15 cellular contexts compared by ENCODE assay signal in genomic region chr17:57517519-57518342, GRCh38.
DNase-seq lines count a peak whose midpoint lies in the region; ATAC-seq and TF ChIP-seq lines count a peak whose summit lies in the region.
"Had no signal": no experiment of that assay in that cellular context is flagged by ENCODE, and none has a peak within 500 bp of the region (broad histone marks: within the 10 kb centered on the region; RNA-seq: fewer than 3 reads in every experiment).

No MANE protein-coding gene starts in this region.

- H3K4me1 Mint-ChIP-seq in activated T-helper 17 cell treated with anti-CD3 and anti-CD28 coated beads, Interleukin-2, amount 50 U/mL, for 72 hours = peaks cover 20% of the 10 kb centered on the region
- H3K4me1 Mint-ChIP-seq in mesothelial cell of epicardium = peaks cover 60% of the 10 kb centered on the region

- ATAC-seq in left ventricle myocardium superior (no peak), GM21515 (IDR thresholded peaks at IDR 0.05; ENCODE audit: unreplicated experiment) (no peak), HG02870 (IDR thresholded peaks at IDR 0.05; ENCODE audit: unreplicated experiment) (no peak)
- no peak for ATAC-seq in activated T-helper 17 cell treated with anti-CD3 and anti-CD28 coated beads, Interleukin-2, amount 50 U/mL, for 72 hours (replicated peaks)

- DNase-seq in right atrium auricular region (ENCODE audit: low spot score) (no peak), left ventricle myocardium superior (no peak), mesothelial cell of epicardium (ENCODE audit: low spot score in 2 of 2, unreplicated experiment in 2 of 2) (no peak), kidney glomerular epithelial cell (lab: John Stamatoyannopoulos, UW) (no peak)
- no peak for DNase-seq in activated CD4-positive, CD25-positive, alpha-beta regulatory T cell (lab: John Stamatoyannopoulos, UW)
- DNase-seq: activated CD4-positive, alpha-beta T cell treated with anti-CD3 and anti-CD28 coated beads, Interleukin-2, amount 50 U/mL, for 48 hours; cerebellar nuclear complex; foreskin melanocyte; GDM1; small intestine; stimulated activated naive CD4-positive, alpha-beta T cell; upper lobe of right lung had no signal

- H3K27me3 Mint-ChIP-seq in activated T-helper 17 cell treated with anti-CD3 and anti-CD28 coated beads, Interleukin-2, amount 50 U/mL, for 72 hours = no peaks in the 10 kb centered on the region
- H3K27me3 Mint-ChIP-seq in mesothelial cell of epicardium (ENCODE audit: low read depth) = no peaks in the 10 kb centered on the region

- peak overlapping the region; percentile 29 for H3K27ac Mint-ChIP-seq in activated T-helper 17 cell treated with anti-CD3 and anti-CD28 coated beads, Interleukin-2, amount 50 U/mL, for 72 hours
- H3K27ac Mint-ChIP-seq in mesothelial cell of epicardium = peak overlapping the region; percentile 66

- no peaks in the 10 kb centered on the region for H3K36me3 Mint-ChIP-seq in activated T-helper 17 cell treated with anti-CD3 and anti-CD28 coated beads, Interleukin-2, amount 50 U/mL, for 72 hours (ENCODE audit: low read depth)
- no peaks in the 10 kb centered on the region for H3K36me3 Mint-ChIP-seq in mesothelial cell of epicardium

- H3K27ac ChIP-seq in right atrium auricular region = peak overlapping the region; percentile 35 to 69
- H3K27ac ChIP-seq: upper lobe of right lung had no signal

- no peaks in the 10 kb centered on the region for H3K27me3 ChIP-seq in right atrium auricular region
- H3K27me3 ChIP-seq: upper lobe of right lung had no signal

- no peaks in the 10 kb centered on the region for H3K9me3 Mint-ChIP-seq in activated T-helper 17 cell treated with anti-CD3 and anti-CD28 coated beads, Interleukin-2, amount 50 U/mL, for 72 hours
- peaks cover 3% of the 10 kb centered on the region for H3K9me3 Mint-ChIP-seq in mesothelial cell of epicardium

- H3K4me3 ChIP-seq in right atrium auricular region = no peak overlapping the region
- H3K4me3 ChIP-seq: upper lobe of right lung had no signal

- no peaks in the 10 kb centered on the region for H3K36me3 ChIP-seq in right atrium auricular region
- H3K36me3 ChIP-seq: upper lobe of right lung had no signal

- H3K4me3 Mint-ChIP-seq in activated T-helper 17 cell treated with anti-CD3 and anti-CD28 coated beads, Interleukin-2, amount 50 U/mL, for 72 hours = no peak overlapping the region
- H3K4me3 Mint-ChIP-seq in mesothelial cell of epicardium = no peak overlapping the region

- peaks cover 0 to 44% of the 10 kb centered on the region in 2 donors for H3K4me1 ChIP-seq in right atrium auricular region

- intact Hi-C loops in left ventricle myocardium superior (cut with micrococcal nuclease) = loop anchor here (5.0 kb wide), 1 partner anchor 50 kb away; no protein-coding TSS in a partner anchor

- H3K9me3 ChIP-seq in right atrium auricular region = no peaks in the 10 kb centered on the region
- H3K9me3 ChIP-seq: upper lobe of right lung had no signal

- TF ChIP-seq CTCF in right atrium auricular region (IDR thresholded peaks at IDR 0.05) (no peak), mesothelial cell of epicardium (IDR thresholded peaks at IDR 0.05; ENCODE audit: unreplicated experiment) (no peak)
